In genomic region chr17:42055496-42055895, GRCh38 we compare ENCODE assay signal across 19 cellular contexts. TPM values are rescaled to one million over a fixed set of nuclear protein-coding genes. Genes with fewer than 3 reads are reported as not detected.
DNase-seq lines count a peak whose midpoint lies in the region; ATAC-seq and TF ChIP-seq lines count a peak whose summit lies in the region.
"Had no signal": no experiment of that assay in that cellular context is flagged by ENCODE, and none has a peak within 500 bp of the region (broad histone marks: within the 10 kb centered on the region; RNA-seq: fewer than 3 reads in every experiment).

No MANE protein-coding gene starts in this region.

- H3K79me2 ChIP-seq in PC-3 (ENCODE audit: low read length): no peaks in the 10 kb centered on the region

- H3K9ac ChIP-seq in BLaER1: no peak overlapping the region
- H3K9ac ChIP-seq in PC-3 (ENCODE audit: low read length): no peak overlapping the region

- H3K9me3 ChIP-seq in BLaER1 (no peaks in the 10 kb centered on the region), PC-3 (ENCODE audit: low read length) (no peaks in the 10 kb centered on the region)
- H3K9me3 ChIP-seq: heart left ventricle, lower lobe of right lung, MG63, thyroid gland had no signal

- H3K27me3 ChIP-seq in BLaER1: peaks cover 29% of the 10 kb centered on the region
- no peaks in the 10 kb centered on the region for H3K27me3 ChIP-seq in PC-3 (ENCODE audit: low read length)
- H3K27me3 ChIP-seq: thyroid gland had no signal

- BruUV-seq in PC-3 (replicated peaks; lab: Mats Ljungman, UMichigan): no TSS peak

- H4K20me1 ChIP-seq in BLaER1 (no peaks in the 10 kb centered on the region), PC-3 (ENCODE audit: low read length) (no peaks in the 10 kb centered on the region)

- ATAC-seq in PC-3 (no peak), HG02938 (IDR thresholded peaks at IDR 0.05; ENCODE audit: unreplicated experiment) (no peak)
- ATAC-seq: heart left ventricle, lower lobe of right lung, right cardiac atrium had no signal

- no peak overlapping the region for H3K4me3 ChIP-seq in BLaER1
- no peak overlapping the region for H3K4me3 ChIP-seq in PC-3 (ENCODE audit: low read length)
- H3K4me3 ChIP-seq: heart left ventricle, lower lobe of right lung, MG63, thyroid gland had no signal

- peak overlapping the region; percentile 37 for H3K4me2 ChIP-seq in BLaER1
- H3K4me2 ChIP-seq in PC-3 (ENCODE audit: low read length): no peak overlapping the region

- H2AFZ ChIP-seq in PC-3 (ENCODE audit: low read length): no peak overlapping the region

- no peak overlapping the region for H3K27ac ChIP-seq in BLaER1
- no peak overlapping the region for H3K27ac ChIP-seq in PC-3 (ENCODE audit: low read length)
- H3K27ac ChIP-seq: heart left ventricle, lower lobe of right lung, RWPE1, thyroid gland had no signal

- H3F3A ChIP-seq in PC-3 (ENCODE audit: low read length, unreplicated experiment): no peaks in the 10 kb centered on the region

- TF ChIP-seq CTCF in PC-3 (conservative IDR thresholded peaks at IDR 0.05; ENCODE audit: low read depth, low read length): no peak

- POLR2A ChIA-PET in PC-3 (lab: Charles Lee; ENCODE audit: unreplicated experiment): no interaction called here

- intact Hi-C loops in PC-3 (cut with micrococcal nuclease): no loop called here

- H3K36me3 ChIP-seq in BLaER1 (no peaks in the 10 kb centered on the region), PC-3 (ENCODE audit: low read depth, low read length) (no peaks in the 10 kb centered on the region)
- H3K36me3 ChIP-seq: heart left ventricle, lower lobe of right lung, MG63, thyroid gland had no signal

- peaks cover 28% of the 10 kb centered on the region for H3K4me1 ChIP-seq in BLaER1
- H3K4me1 ChIP-seq in PC-3 (ENCODE audit: insufficient read depth, low read length): no peaks in the 10 kb centered on the region

- CTCF ChIA-PET in PC-3 (lab: Charles Lee): no interaction called here

- no peaks in the 10 kb centered on the region for H3K9me2 ChIP-seq in PC-3 (replicated peaks; ENCODE audit: low read length)

- DNase-seq in ELR (ENCODE audit: low read depth): peak; percentile 73
- peak; percentile 7 for DNase-seq in PC-3
- DNase-seq in glomerular visceral epithelial cell (ENCODE audit: extremely low spot score): peak; percentile 42
- DNase-seq in CD1c-positive myeloid dendritic cell (ENCODE audit: extremely low spot score): no peak
- no peak for DNase-seq in GM19238 (ENCODE audit: insufficient read length, low spot score)
- DNase-seq: activated CD4-positive, alpha-beta T cell treated with anti-CD3 and anti-CD28 coated beads, Interleukin-2, amount 50 U/mL, for 4 hours; activated T-cell treated with anti-CD3 and anti-CD28 coated beads, Interleukin-2, amount 50 U/mL, for 24 hours; effector memory CD4-positive, alpha-beta T cell; heart left ventricle; lower lobe of right lung; MG63; NCI-H1694 treated with DMSO at 0.1 percent for 48 hours; nucleus accumbens; right cardiac atrium; stimulated activated naive CD4-positive, alpha-beta T cell; thyroid gland had no signal

RNA-seq across cellular contexts. Expression of gene C17orf113, which starts 5.1 kb away (rescaled TPM):
- total RNA-seq in PC-3 (2014; rRNA removed): 0.62 and 1.8 TPM in 2 replicates

RNA-seq across cellular contexts. Expression of gene NKIRAS2, which starts 35.6 kb away (rescaled TPM):
- total RNA-seq in PC-3 (2014; rRNA removed): 39.4 and 46.6 TPM in 2 replicates

RNA-seq across cellular contexts. Expression of gene DNAJC7, which starts 38.3 kb away (rescaled TPM):
- total RNA-seq in PC-3 (2014; rRNA removed): 60.1 and 76.3 TPM in 2 replicates

RNA-seq across cellular contexts. Expression of gene ZNF385C, which starts 42.8 kb away (rescaled TPM):
- total RNA-seq in PC-3 (2014; rRNA removed): 0.04 and 0.17 TPM in 2 replicates

RNA-seq across cellular contexts. Expression of gene DHX58, which starts 57.0 kb away (rescaled TPM):
- not detected in 2 replicates for total RNA-seq in PC-3 (2014; rRNA removed)

Comparison
In these comparisons a context has a peak if more than half of its experiments do, and no peak if none do; other contexts are left out.
1. DNase-seq: peak in ELR (single experiment), PC-3 (single experiment) and glomerular visceral epithelial cell (single experiment); none in CD1c-positive myeloid dendritic cell (single experiment) and GM19238 (single experiment).